Comparison of ENCODE assay signal across 8 cellular contexts in the genomic region with DNA sequence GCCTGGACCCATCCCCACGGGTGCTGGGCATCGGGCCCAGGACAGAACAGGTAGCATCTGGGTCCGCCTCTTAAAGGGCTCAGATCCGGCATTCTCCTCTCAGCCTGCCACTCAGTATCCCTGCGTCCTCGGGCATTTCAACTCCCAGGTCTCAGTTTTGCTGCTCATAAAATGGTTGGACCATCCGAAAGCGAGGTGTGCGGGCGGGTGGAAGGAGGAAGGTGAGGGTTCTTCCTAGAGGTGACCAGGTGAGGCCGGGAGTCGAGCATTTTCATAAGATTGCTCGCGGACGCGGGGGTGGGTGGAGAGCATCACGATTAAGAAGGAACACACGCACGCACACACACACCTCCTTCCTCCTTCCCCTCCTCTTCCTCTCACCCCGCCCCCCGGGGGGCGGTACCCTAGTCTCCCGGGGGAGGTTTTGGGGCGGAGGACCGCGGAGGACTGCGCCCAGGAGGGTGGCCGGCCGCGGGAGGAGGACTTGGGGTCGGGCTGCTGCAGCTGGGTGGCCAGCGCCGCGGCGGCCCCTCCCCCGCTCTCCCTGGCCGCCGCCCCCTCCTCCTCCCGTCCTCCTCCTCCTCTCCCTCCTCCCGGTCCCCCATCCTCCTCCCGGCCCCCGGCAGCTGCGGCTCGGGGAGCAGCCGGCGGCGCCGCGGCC.
DNase-seq lines count a peak whose midpoint lies in the region; ATAC-seq, FAIRE-seq and TF ChIP-seq lines count a peak whose summit lies in the region.

No MANE protein-coding gene starts in this region.

- no peak for TF ChIP-seq RAD21 in HepG2 (CRISPR knock-in tag; IDR thresholded peaks at IDR 0.05)

- H3K4me3 Mint-ChIP-seq in stimulated activated naive CD8-positive, alpha-beta T cell treated with anti-CD3 and anti-CD28 coated beads, Interleukin-15, amount 100 ng/mL, for 72 hours: peak overlapping the region; percentile 73 to 77

- POLR2A ChIA-PET in HepG2 (lab: Yijun Ruan, JAX): no interaction called here

- in situ Hi-C loops in brain microvascular endothelial cell (cut with HindIII; ENCODE audit: low pct_ligation_motif_present, low sequenced_read_pairs): no loop called here
- in situ Hi-C loops in HepG2 (cut with HindIII; ENCODE audit: extremely low pct_ligation_motif_present, low pct_unique_long_range_greater_than_20kb): no loop called here

- TF ChIP-seq EP300 in HepG2 (IDR thresholded peaks at IDR 0.05; ENCODE audit: low read depth in 2 of 2, low read length in 2 of 2): no peak
- no peak for TF ChIP-seq EP300 in HepG2 (CRISPR knock-in tag; IDR thresholded peaks at IDR 0.05; ENCODE audit: borderline replicate concordance)

- BruUV-seq in HepG2 (replicated peaks; lab: Mats Ljungman, UMichigan): no TSS peak

- TF ChIP-seq POLR2A in HepG2 (IDR thresholded peaks at IDR 0.05; ENCODE audit: insufficient read depth in 1 of 2, low read depth in 2 of 2, low read length in 2 of 2): no peak

- DNase-seq in NCI-H1436 (lab: John Stamatoyannopoulos, UW) (peak; percentile 25), NCI-H1436 treated with DMSO at 0.1 percent for 48 hours (lab: John Stamatoyannopoulos, UW) (no peak), NCI-H748 (lab: John Stamatoyannopoulos, UW; ENCODE audit: unreplicated experiment) (peak; percentile 62), brain microvascular endothelial cell (no peak), HepG2 (ENCODE audit: low spot score) (no peak), AG08396 (ENCODE audit: low spot score) (no peak)
- DNase-seq in stimulated activated naive CD8-positive, alpha-beta T cell treated with anti-CD3 and anti-CD28 coated beads, Interleukin-15, amount 100 ng/mL, for 72 hours: peak; percentile 25 to 26

- ATAC-seq in HepG2: no peak
- peak; percentile 55 for ATAC-seq in stimulated activated naive CD8-positive, alpha-beta T cell treated with anti-CD3 and anti-CD28 coated beads, Interleukin-15, amount 100 ng/mL, for 72 hours
- no peak for ATAC-seq in GM21576 (IDR thresholded peaks at IDR 0.05; ENCODE audit: unreplicated experiment)

- FAIRE-seq in HepG2 (lab: Jason Lieb, UNC): no peak

- 14% methylated on average over 36 of the region's 49 CpGs for WGBS in HepG2 (ENCODE audit: low lambda C conversion rate)

- TF ChIP-seq CTCF in brain microvascular endothelial cell (IDR thresholded peaks at IDR 0.05; ENCODE audit: low read depth, low read length, missing control alignments) (no peak), HepG2 (CRISPR knock-in tag; IDR thresholded peaks at IDR 0.05) (no peak)

- H4K20me1 ChIP-seq in HepG2 (ENCODE audit: insufficient read depth, low read length): no peaks in the 10 kb centered on the region

- no peak overlapping the region for H2AFZ ChIP-seq in HepG2 (ENCODE audit: low read length)

- no peaks in the 10 kb centered on the region for H3K79me2 ChIP-seq in HepG2 (ENCODE audit: insufficient read depth, low read length)

- peak overlapping the region; percentile 49 for H3K4me3 ChIP-seq in brain microvascular endothelial cell (ENCODE audit: low read depth, low read length)
- peak overlapping the region in 1 of 3 experiments; percentile 12; a peak in 1 of 6 replicates for H3K4me3 ChIP-seq in HepG2 (replicated peaks in 1 of 3; ENCODE audit: insufficient read depth in 1 of 3, low read depth in 2 of 3, low read length in 3 of 3)

- no peaks in the 10 kb centered on the region for H3K9me3 Mint-ChIP-seq in stimulated activated naive CD8-positive, alpha-beta T cell treated with anti-CD3 and anti-CD28 coated beads, Interleukin-15, amount 100 ng/mL, for 72 hours

- intact Hi-C loops in HepG2 (cut with micrococcal nuclease; ENCODE audit: unreplicated experiment): no loop called here

- H3K27ac ChIP-seq in brain microvascular endothelial cell (no peak overlapping the region), HepG2 (ENCODE audit: extremely low read length, insufficient read depth, low read length) (no peak overlapping the region)

- peaks cover 62% of the 10 kb centered on the region for H3K27me3 Mint-ChIP-seq in stimulated activated naive CD8-positive, alpha-beta T cell treated with anti-CD3 and anti-CD28 coated beads, Interleukin-15, amount 100 ng/mL, for 72 hours

- no peak overlapping the region for H3K9ac ChIP-seq in HepG2 (ENCODE audit: insufficient read depth, low read depth, low read length)

- no peak overlapping the region for H3K27ac Mint-ChIP-seq in stimulated activated naive CD8-positive, alpha-beta T cell treated with anti-CD3 and anti-CD28 coated beads, Interleukin-15, amount 100 ng/mL, for 72 hours

- CTCF ChIA-PET in HepG2 (lab: Yijun Ruan, JAX; ENCODE audit: low intra/inter-chr PET ratio, low total read pairs): no interaction called here

- H3K4me1 Mint-ChIP-seq in stimulated activated naive CD8-positive, alpha-beta T cell treated with anti-CD3 and anti-CD28 coated beads, Interleukin-15, amount 100 ng/mL, for 72 hours: peaks cover 8% of the 10 kb centered on the region

- H3K36me3 ChIP-seq in brain microvascular endothelial cell (replicated peaks) (no peaks in the 10 kb centered on the region), HepG2 (replicated peaks in 1 of 2; ENCODE audit: control insufficient read depth in 1 of 2, insufficient read depth in 2 of 2, low read length in 2 of 2) (no peaks in the 10 kb centered on the region)

- no peaks in the 10 kb centered on the region for H3K9me3 ChIP-seq in HepG2 (ENCODE audit: low read length)

- no peaks in the 10 kb centered on the region for H3K4me1 ChIP-seq in HepG2 (ENCODE audit: insufficient read depth, low read length)

- peaks cover 27% of the 10 kb centered on the region for H3K27me3 ChIP-seq in brain microvascular endothelial cell (replicated peaks)
- peaks cover 5 to 60% of the 10 kb centered on the region in 2 experiments; a peak in 3 of 5 replicates for H3K27me3 ChIP-seq in HepG2 (ENCODE audit: control insufficient read depth in 1 of 2, insufficient read depth in 2 of 2, low read length in 2 of 2)

- 0 out of 2 replicates have a peak overlapping the region, but pooled peaks have one; percentile 3 for H3K4me2 ChIP-seq in HepG2 (ENCODE audit: low read depth, low read length)

TF ChIP-seq in HepG2, 621 proteins besides CTCF, POLR2A, EP300 and RAD21:
- TF ChIP-seq FOXA1 (IDR thresholded peaks at IDR 0.05) (no peak), FOXA1 (CRISPR knock-in tag; IDR thresholded peaks at IDR 0.05) (no peak), EZH2 (conservative IDR thresholded peaks at IDR 0.05; ENCODE audit: low read depth, low read length) (peak; percentile 58; the same call in 1 of the 2 replicates), ZNF841 (CRISPR knock-in tag; IDR thresholded peaks at IDR 0.05; ENCODE audit: borderline replicate concordance) (no peak), ZSCAN30 (CRISPR knock-in tag; IDR thresholded peaks at IDR 0.05) (no peak), ZNF777 (CRISPR knock-in tag; IDR thresholded peaks at IDR 0.05) (no peak), HOXA5 (CRISPR knock-in tag; IDR thresholded peaks at IDR 0.05) (no peak)
- TF ChIP-seq, protein P1, sequence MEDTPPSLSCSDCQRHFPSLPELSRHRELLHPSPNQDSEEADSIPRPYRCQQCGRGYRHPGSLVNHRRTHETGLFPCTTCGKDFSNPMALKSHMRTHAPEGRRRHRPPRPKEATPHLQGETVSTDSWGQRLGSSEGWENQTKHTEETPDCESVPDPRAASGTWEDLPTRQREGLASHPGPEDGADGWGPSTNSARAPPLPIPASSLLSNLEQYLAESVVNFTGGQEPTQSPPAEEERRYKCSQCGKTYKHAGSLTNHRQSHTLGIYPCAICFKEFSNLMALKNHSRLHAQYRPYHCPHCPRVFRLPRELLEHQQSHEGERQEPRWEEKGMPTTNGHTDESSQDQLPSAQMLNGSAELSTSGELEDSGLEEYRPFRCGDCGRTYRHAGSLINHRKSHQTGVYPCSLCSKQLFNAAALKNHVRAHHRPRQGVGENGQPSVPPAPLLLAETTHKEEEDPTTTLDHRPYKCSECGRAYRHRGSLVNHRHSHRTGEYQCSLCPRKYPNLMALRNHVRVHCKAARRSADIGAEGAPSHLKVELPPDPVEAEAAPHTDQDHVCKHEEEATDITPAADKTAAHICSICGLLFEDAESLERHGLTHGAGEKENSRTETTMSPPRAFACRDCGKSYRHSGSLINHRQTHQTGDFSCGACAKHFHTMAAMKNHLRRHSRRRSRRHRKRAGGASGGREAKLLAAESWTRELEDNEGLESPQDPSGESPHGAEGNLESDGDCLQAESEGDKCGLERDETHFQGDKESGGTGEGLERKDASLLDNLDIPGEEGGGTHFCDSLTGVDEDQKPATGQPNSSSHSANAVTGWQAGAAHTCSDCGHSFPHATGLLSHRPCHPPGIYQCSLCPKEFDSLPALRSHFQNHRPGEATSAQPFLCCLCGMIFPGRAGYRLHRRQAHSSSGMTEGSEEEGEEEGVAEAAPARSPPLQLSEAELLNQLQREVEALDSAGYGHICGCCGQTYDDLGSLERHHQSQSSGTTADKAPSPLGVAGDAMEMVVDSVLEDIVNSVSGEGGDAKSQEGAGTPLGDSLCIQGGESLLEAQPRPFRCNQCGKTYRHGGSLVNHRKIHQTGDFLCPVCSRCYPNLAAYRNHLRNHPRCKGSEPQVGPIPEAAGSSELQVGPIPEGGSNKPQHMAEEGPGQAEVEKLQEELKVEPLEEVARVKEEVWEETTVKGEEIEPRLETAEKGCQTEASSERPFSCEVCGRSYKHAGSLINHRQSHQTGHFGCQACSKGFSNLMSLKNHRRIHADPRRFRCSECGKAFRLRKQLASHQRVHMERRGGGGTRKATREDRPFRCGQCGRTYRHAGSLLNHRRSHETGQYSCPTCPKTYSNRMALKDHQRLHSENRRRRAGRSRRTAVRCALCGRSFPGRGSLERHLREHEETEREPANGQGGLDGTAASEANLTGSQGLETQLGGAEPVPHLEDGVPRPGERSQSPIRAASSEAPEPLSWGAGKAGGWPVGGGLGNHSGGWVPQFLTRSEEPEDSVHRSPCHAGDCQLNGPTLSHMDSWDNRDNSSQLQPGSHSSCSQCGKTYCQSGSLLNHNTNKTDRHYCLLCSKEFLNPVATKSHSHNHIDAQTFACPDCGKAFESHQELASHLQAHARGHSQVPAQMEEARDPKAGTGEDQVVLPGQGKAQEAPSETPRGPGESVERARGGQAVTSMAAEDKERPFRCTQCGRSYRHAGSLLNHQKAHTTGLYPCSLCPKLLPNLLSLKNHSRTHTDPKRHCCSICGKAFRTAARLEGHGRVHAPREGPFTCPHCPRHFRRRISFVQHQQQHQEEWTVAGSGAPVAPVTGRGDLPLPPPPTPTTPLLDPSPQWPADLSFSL (CRISPR knock-in tag; IDR thresholded peaks at IDR 0.05): no peak
TF ChIP-seq in HepG2: peak in this region for 1.

Comparison
In these comparisons a context has a peak if more than half of its experiments do, and no peak if none do; other contexts are left out.
1. DNase-seq: peak in NCI-H1436 (single experiment), NCI-H748 (single experiment) and stimulated activated naive CD8-positive, alpha-beta T cell treated with anti-CD3 and anti-CD28 coated beads, Interleukin-15, amount 100 ng/mL, for 72 hours (2 of 2); none in NCI-H1436 treated with DMSO at 0.1 percent for 48 hours (single experiment), brain microvascular endothelial cell (single experiment), HepG2 (single experiment) and AG08396 (single experiment).